Comparison of ENCODE assay signal across 2 cellular contexts in the genomic region with DNA sequence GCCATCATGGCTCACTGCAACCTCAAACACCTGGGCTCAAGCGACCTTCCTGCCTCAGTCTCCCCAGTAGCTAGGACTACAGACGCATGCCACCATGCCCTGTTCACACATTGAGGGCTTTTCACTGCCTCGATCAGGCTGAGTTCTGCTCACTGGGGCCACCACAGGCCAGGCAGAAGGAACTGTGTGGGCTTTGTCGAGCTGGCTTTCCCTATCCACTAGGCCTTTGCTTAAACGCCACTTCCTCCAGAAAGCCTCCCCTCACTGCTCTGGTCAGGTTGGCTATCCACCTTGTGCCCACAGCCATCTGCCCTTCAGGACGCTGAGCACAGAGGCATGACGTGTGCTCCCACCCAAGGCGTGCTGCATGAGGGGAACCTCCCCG.
TF ChIP-seq lines count a peak whose summit lies in the region.

No MANE protein-coding gene starts in this region.

TF ChIP-seq in liver, 16 proteins besides CTCF, POLR2A, EP300 and RAD21:
- TF ChIP-seq, protein P1, sequence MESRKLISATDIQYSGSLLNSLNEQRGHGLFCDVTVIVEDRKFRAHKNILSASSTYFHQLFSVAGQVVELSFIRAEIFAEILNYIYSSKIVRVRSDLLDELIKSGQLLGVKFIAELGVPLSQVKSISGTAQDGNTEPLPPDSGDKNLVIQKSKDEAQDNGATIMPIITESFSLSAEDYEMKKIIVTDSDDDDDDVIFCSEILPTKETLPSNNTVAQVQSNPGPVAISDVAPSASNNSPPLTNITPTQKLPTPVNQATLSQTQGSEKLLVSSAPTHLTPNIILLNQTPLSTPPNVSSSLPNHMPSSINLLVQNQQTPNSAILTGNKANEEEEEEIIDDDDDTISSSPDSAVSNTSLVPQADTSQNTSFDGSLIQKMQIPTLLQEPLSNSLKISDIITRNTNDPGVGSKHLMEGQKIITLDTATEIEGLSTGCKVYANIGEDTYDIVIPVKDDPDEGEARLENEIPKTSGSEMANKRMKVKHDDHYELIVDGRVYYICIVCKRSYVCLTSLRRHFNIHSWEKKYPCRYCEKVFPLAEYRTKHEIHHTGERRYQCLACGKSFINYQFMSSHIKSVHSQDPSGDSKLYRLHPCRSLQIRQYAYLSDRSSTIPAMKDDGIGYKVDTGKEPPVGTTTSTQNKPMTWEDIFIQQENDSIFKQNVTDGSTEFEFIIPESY (IDR thresholded peaks at IDR 0.05) = no peak
- TF ChIP-seq, protein P2, sequence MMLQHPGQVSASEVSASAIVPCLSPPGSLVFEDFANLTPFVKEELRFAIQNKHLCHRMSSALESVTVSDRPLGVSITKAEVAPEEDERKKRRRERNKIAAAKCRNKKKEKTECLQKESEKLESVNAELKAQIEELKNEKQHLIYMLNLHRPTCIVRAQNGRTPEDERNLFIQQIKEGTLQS (IDR thresholded peaks at IDR 0.05) = no peak
- no peak for TF ChIP-seq RXRA (IDR thresholded peaks at IDR 0.05)
- TF ChIP-seq YY1 (IDR thresholded peaks at IDR 0.05) = no peak
- TF ChIP-seq, protein P3, sequence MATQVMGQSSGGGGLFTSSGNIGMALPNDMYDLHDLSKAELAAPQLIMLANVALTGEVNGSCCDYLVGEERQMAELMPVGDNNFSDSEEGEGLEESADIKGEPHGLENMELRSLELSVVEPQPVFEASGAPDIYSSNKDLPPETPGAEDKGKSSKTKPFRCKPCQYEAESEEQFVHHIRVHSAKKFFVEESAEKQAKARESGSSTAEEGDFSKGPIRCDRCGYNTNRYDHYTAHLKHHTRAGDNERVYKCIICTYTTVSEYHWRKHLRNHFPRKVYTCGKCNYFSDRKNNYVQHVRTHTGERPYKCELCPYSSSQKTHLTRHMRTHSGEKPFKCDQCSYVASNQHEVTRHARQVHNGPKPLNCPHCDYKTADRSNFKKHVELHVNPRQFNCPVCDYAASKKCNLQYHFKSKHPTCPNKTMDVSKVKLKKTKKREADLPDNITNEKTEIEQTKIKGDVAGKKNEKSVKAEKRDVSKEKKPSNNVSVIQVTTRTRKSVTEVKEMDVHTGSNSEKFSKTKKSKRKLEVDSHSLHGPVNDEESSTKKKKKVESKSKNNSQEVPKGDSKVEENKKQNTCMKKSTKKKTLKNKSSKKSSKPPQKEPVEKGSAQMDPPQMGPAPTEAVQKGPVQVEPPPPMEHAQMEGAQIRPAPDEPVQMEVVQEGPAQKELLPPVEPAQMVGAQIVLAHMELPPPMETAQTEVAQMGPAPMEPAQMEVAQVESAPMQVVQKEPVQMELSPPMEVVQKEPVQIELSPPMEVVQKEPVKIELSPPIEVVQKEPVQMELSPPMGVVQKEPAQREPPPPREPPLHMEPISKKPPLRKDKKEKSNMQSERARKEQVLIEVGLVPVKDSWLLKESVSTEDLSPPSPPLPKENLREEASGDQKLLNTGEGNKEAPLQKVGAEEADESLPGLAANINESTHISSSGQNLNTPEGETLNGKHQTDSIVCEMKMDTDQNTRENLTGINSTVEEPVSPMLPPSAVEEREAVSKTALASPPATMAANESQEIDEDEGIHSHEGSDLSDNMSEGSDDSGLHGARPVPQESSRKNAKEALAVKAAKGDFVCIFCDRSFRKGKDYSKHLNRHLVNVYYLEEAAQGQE (IDR thresholded peaks at IDR 0.05) = no peak
- TF ChIP-seq GABPA (IDR thresholded peaks at IDR 0.05 in 1 of 2, conservative IDR thresholded peaks at IDR 0.05 in 1 of 2) = no peak
- TF ChIP-seq FOXA2 (IDR thresholded peaks at IDR 0.05) = no peak
- TF ChIP-seq SP1 (IDR thresholded peaks at IDR 0.05) = no peak
- TF ChIP-seq, protein P4, sequence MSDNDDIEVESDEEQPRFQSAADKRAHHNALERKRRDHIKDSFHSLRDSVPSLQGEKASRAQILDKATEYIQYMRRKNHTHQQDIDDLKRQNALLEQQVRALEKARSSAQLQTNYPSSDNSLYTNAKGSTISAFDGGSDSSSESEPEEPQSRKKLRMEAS (IDR thresholded peaks at IDR 0.05) = no peak
- TF ChIP-seq JUND (IDR thresholded peaks at IDR 0.05) = no peak
- no peak for TF ChIP-seq HNF4A (conservative IDR thresholded peaks at IDR 0.05)
- TF ChIP-seq FOXA1 (IDR thresholded peaks at IDR 0.05) = no peak
- TF ChIP-seq EGR1 (IDR thresholded peaks at IDR 0.05; ENCODE audit: low read depth in 2 of 2) = no peak
TF ChIP-seq in liver: peak in this region for 0.

TF ChIP-seq in HepG2, 621 proteins besides CTCF, POLR2A, EP300 and RAD21:
- TF ChIP-seq ZNF816 (CRISPR knock-in tag; IDR thresholded peaks at IDR 0.05; ENCODE audit: borderline replicate concordance) = no peak
- TF ChIP-seq, protein P5, sequence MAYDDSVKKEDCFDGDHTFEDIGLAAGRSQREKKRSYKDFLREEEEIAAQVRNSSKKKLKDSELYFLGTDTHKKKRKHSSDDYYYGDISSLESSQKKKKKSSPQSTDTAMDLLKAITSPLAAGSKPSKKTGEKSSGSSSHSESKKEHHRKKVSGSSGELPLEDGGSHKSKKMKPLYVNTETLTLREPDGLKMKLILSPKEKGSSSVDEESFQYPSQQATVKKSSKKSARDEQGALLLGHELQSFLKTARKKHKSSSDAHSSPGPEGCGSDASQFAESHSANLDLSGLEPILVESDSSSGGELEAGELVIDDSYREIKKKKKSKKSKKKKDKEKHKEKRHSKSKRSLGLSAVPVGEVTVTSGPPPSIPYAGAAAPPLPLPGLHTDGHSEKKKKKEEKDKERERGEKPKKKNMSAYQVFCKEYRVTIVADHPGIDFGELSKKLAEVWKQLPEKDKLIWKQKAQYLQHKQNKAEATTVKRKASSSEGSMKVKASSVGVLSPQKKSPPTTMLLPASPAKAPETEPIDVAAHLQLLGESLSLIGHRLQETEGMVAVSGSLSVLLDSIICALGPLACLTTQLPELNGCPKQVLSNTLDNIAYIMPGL (CRISPR knock-in tag; IDR thresholded peaks at IDR 0.05; ENCODE audit: borderline replicate concordance in 1 of 2, low read depth in 1 of 2) = no peak
- TF ChIP-seq NFRKB (IDR thresholded peaks at IDR 0.05) = no peak
- no peak for TF ChIP-seq MTA1 (CRISPR knock-in tag; IDR thresholded peaks at IDR 0.05; ENCODE audit: borderline replicate concordance)
- TF ChIP-seq, protein P6, sequence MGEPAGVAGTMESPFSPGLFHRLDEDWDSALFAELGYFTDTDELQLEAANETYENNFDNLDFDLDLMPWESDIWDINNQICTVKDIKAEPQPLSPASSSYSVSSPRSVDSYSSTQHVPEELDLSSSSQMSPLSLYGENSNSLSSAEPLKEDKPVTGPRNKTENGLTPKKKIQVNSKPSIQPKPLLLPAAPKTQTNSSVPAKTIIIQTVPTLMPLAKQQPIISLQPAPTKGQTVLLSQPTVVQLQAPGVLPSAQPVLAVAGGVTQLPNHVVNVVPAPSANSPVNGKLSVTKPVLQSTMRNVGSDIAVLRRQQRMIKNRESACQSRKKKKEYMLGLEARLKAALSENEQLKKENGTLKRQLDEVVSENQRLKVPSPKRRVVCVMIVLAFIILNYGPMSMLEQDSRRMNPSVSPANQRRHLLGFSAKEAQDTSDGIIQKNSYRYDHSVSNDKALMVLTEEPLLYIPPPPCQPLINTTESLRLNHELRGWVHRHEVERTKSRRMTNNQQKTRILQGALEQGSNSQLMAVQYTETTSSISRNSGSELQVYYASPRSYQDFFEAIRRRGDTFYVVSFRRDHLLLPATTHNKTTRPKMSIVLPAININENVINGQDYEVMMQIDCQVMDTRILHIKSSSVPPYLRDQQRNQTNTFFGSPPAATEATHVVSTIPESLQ (CRISPR knock-in tag; conservative IDR thresholded peaks at IDR 0.05) = no peak
- TF ChIP-seq, protein P7, sequence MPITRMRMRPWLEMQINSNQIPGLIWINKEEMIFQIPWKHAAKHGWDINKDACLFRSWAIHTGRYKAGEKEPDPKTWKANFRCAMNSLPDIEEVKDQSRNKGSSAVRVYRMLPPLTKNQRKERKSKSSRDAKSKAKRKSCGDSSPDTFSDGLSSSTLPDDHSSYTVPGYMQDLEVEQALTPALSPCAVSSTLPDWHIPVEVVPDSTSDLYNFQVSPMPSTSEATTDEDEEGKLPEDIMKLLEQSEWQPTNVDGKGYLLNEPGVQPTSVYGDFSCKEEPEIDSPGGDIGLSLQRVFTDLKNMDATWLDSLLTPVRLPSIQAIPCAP (CRISPR knock-in tag; IDR thresholded peaks at IDR 0.05; ENCODE audit: low read depth) = no peak
- no peak for TF ChIP-seq ZSCAN30 (CRISPR knock-in tag; IDR thresholded peaks at IDR 0.05)
- TF ChIP-seq, protein P8, sequence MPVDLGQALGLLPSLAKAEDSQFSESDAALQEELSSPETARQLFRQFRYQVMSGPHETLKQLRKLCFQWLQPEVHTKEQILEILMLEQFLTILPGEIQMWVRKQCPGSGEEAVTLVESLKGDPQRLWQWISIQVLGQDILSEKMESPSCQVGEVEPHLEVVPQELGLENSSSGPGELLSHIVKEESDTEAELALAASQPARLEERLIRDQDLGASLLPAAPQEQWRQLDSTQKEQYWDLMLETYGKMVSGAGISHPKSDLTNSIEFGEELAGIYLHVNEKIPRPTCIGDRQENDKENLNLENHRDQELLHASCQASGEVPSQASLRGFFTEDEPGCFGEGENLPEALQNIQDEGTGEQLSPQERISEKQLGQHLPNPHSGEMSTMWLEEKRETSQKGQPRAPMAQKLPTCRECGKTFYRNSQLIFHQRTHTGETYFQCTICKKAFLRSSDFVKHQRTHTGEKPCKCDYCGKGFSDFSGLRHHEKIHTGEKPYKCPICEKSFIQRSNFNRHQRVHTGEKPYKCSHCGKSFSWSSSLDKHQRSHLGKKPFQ (CRISPR knock-in tag; IDR thresholded peaks at IDR 0.05; ENCODE audit: insufficient replicate concordance) = no peak
- TF ChIP-seq, protein P9, sequence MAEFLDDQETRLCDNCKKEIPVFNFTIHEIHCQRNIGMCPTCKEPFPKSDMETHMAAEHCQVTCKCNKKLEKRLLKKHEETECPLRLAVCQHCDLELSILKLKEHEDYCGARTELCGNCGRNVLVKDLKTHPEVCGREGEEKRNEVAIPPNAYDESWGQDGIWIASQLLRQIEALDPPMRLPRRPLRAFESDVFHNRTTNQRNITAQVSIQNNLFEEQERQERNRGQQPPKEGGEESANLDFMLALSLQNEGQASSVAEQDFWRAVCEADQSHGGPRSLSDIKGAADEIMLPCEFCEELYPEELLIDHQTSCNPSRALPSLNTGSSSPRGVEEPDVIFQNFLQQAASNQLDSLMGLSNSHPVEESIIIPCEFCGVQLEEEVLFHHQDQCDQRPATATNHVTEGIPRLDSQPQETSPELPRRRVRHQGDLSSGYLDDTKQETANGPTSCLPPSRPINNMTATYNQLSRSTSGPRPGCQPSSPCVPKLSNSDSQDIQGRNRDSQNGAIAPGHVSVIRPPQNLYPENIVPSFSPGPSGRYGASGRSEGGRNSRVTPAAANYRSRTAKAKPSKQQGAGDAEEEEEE (CRISPR knock-in tag; IDR thresholded peaks at IDR 0.05; ENCODE audit: borderline replicate concordance) = no peak
- TF ChIP-seq ZNF788 (CRISPR knock-in tag; IDR thresholded peaks at IDR 0.05; ENCODE audit: borderline replicate concordance) = no peak
- no peak for TF ChIP-seq SMARCE1 (IDR thresholded peaks at IDR 0.05; ENCODE audit: borderline replicate concordance)
- TF ChIP-seq, protein P10, sequence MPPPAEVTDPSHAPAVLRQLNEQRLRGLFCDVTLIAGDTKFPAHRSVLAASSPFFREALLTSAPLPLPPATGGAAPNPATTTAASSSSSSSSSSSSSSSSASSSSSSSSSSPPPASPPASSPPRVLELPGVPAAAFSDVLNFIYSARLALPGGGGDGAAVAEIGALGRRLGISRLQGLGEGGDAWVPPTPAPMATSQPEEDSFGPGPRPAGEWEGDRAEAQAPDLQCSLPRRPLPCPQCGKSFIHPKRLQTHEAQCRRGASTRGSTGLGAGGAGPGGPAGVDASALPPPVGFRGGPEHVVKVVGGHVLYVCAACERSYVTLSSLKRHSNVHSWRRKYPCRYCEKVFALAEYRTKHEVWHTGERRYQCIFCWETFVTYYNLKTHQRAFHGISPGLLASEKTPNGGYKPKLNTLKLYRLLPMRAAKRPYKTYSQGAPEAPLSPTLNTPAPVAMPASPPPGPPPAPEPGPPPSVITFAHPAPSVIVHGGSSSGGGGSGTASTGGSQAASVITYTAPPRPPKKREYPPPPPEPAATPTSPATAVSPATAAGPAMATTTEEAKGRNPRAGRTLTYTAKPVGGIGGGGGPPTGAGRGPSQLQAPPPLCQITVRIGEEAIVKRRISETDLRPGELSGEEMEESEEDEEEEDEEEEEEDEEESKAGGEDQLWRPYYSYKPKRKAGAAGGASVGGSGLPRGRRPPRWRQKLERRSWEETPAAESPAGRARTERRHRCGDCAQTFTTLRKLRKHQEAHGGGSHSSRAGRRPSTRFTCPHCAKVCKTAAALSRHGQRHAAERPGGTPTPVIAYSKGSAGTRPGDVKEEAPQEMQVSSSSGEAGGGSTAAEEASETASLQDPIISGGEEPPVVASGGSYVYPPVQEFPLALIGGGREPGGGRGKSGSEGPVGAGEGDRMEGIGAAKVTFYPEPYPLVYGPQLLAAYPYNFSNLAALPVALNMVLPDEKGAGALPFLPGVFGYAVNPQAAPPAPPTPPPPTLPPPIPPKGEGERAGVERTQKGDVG (CRISPR knock-in tag; IDR thresholded peaks at IDR 0.05; ENCODE audit: borderline replicate concordance) = no peak
- TF ChIP-seq KDM5B (CRISPR knock-in tag; IDR thresholded peaks at IDR 0.05; ENCODE audit: borderline replicate concordance) = no peak
- no peak for TF ChIP-seq RCOR2 (CRISPR knock-in tag; IDR thresholded peaks at IDR 0.05)
TF ChIP-seq in HepG2: peak in this region for 0.
